In the genomic region with DNA sequence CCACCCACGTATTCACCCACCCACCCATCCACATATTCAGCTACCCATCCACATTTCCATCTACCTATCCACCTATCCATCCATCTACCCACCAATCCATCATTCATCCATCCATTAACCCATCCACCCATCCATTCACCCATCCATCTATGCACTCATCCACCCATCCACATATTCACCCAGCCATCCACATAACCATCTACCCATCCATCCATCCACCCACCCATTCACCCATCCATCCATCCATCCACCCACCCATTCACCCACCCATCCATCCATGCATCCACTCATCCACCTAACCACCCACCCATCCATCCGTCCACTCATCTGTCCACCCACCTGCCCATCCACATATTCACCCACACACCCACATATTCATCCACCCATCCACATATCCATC, we compare ENCODE assay signal across 27 cellular contexts.
DNase-seq lines count a peak whose midpoint lies in the region; ATAC-seq, FAIRE-seq and TF ChIP-seq lines count a peak whose summit lies in the region.
"Had no signal": no experiment of that assay in that cellular context is flagged by ENCODE, and none has a peak within 500 bp of the region (broad histone marks: within the 10 kb centered on the region; RNA-seq: fewer than 3 reads in every experiment).

No MANE protein-coding gene starts in this region.

- no peaks in the 10 kb centered on the region for H3K4me1 ChIP-seq in kidney (ENCODE audit: control insufficient read depth in 1 of 2, insufficient read depth in 1 of 2, low read depth in 1 of 2, low read length in 2 of 2)
- H3K4me1 ChIP-seq in upper lobe of right lung = peaks cover 12% of the 10 kb centered on the region
- no peaks in the 10 kb centered on the region for H3K4me1 ChIP-seq in HepG2 (ENCODE audit: insufficient read depth, low read length)
- H3K4me1 ChIP-seq: A549, parathyroid adenoma, right atrium auricular region, uterus had no signal

- H3K27ac ChIP-seq in kidney (ENCODE audit: low read depth in 2 of 2, low read length in 2 of 2) (no peak overlapping the region), upper lobe of right lung (no peak overlapping the region), HepG2 (ENCODE audit: extremely low read length, insufficient read depth, low read length) (no peak overlapping the region)
- H3K27ac ChIP-seq: A549, epithelial cell of prostate, parathyroid adenoma, right atrium auricular region, testis, uterus, VCaP had no signal

- intact Hi-C loops in activated CD8-positive, alpha-beta T cell treated with anti-CD3 and anti-CD28 coated beads for 36 hours (cut with micrococcal nuclease) = loop anchor here (2.0 to 5.0 kb wide), 3 partner anchors 76 to 147 kb away; no protein-coding TSS in a partner anchor
- intact Hi-C loops in kidney (cut with DNase I) = no loop called here
- intact Hi-C loops in upper lobe of right lung (cut with DNase I) = no loop called here
- intact Hi-C loops in HepG2 (cut with micrococcal nuclease; ENCODE audit: unreplicated experiment) = no loop called here

- H3K4me2 ChIP-seq in HepG2 (ENCODE audit: low read depth, low read length) = no peak overlapping the region
- H3K4me2 ChIP-seq: A549 had no signal

- H3K4me1 Mint-ChIP-seq in activated CD8-positive, alpha-beta T cell treated with anti-CD3 and anti-CD28 coated beads for 36 hours (ENCODE audit: low read depth) = peaks cover 68% of the 10 kb centered on the region
- H3K4me1 Mint-ChIP-seq in activated CD8-positive, alpha-beta T cell treated with anti-CD3 and anti-CD28 coated beads, Interleukin-2, amount 10 ng/mL, durations not matched to agents 7 days and 5 days (ENCODE audit: low read depth) = peaks cover 59% of the 10 kb centered on the region
- H3K4me1 Mint-ChIP-seq in activated T-helper 17 cell treated with anti-CD3 and anti-CD28 coated beads, Interleukin-2, amount 50 U/mL, for 72 hours = peaks cover 39% of the 10 kb centered on the region

- no peaks in the 10 kb centered on the region for H3K79me2 ChIP-seq in HepG2 (ENCODE audit: insufficient read depth, low read length)
- H3K79me2 ChIP-seq: parathyroid adenoma had no signal

- H3K4me3 ChIP-seq in kidney (ENCODE audit: low read length in 2 of 2) = no peak overlapping the region
- H3K4me3 ChIP-seq in upper lobe of right lung = no peak overlapping the region
- no peak overlapping the region for H3K4me3 ChIP-seq in HepG2 (replicated peaks in 1 of 3; ENCODE audit: insufficient read depth in 1 of 3, low read depth in 2 of 3, low read length in 3 of 3)
- H3K4me3 ChIP-seq: A549, right atrium auricular region, testis, uterus had no signal

- H3K36me3 ChIP-seq in kidney (ENCODE audit: control insufficient read depth in 1 of 2, insufficient read depth in 2 of 2, low read length in 2 of 2) (peaks cover 0 to 2% of the 10 kb centered on the region in 2 donors), upper lobe of right lung (peaks cover 33% of the 10 kb centered on the region), HepG2 (replicated peaks in 1 of 2; ENCODE audit: control insufficient read depth in 1 of 2, insufficient read depth in 2 of 2, low read length in 2 of 2) (peaks cover 8 to 19% of the 10 kb centered on the region in 2 experiments; a peak in 4 of 5 replicates)
- H3K36me3 ChIP-seq: uterus had no signal

- H3K4me3 Mint-ChIP-seq in activated CD8-positive, alpha-beta T cell treated with anti-CD3 and anti-CD28 coated beads for 36 hours = no peak overlapping the region
- no peak overlapping the region for H3K4me3 Mint-ChIP-seq in activated CD8-positive, alpha-beta T cell treated with anti-CD3 and anti-CD28 coated beads, Interleukin-2, amount 10 ng/mL, durations not matched to agents 7 days and 5 days
- peak overlapping the region; percentile 63 for H3K4me3 Mint-ChIP-seq in activated T-helper 17 cell treated with anti-CD3 and anti-CD28 coated beads, Interleukin-2, amount 50 U/mL, for 72 hours

- BruUV-seq in HepG2 (replicated peaks; lab: Mats Ljungman, UMichigan) = no TSS peak

- no peak for TF ChIP-seq RAD21 in HepG2 (CRISPR knock-in tag; IDR thresholded peaks at IDR 0.05)

- H3K9ac ChIP-seq in kidney (ENCODE audit: low read length in 2 of 2) = no peak overlapping the region
- H3K9ac ChIP-seq in HepG2 (ENCODE audit: insufficient read depth, low read depth, low read length) = no peak overlapping the region
- H3K9ac ChIP-seq: parathyroid adenoma had no signal

- ATAC-seq in activated CD8-positive, alpha-beta T cell treated with anti-CD3 and anti-CD28 coated beads for 36 hours = no peak
- ATAC-seq in activated CD8-positive, alpha-beta T cell treated with anti-CD3 and anti-CD28 coated beads, Interleukin-2, amount 10 ng/mL, durations not matched to agents 7 days and 5 days = no peak
- no peak for ATAC-seq in activated T-helper 17 cell treated with anti-CD3 and anti-CD28 coated beads, Interleukin-2, amount 50 U/mL, for 72 hours (replicated peaks)
- ATAC-seq in upper lobe of right lung (no peak), GM18520 (IDR thresholded peaks at IDR 0.05; ENCODE audit: unreplicated experiment) (no peak), HepG2 (no peak)
- ATAC-seq: A549, PC-3 had no signal

- peak overlapping the region; percentile 86 for H3K27ac Mint-ChIP-seq in activated CD8-positive, alpha-beta T cell treated with anti-CD3 and anti-CD28 coated beads for 36 hours
- H3K27ac Mint-ChIP-seq in activated CD8-positive, alpha-beta T cell treated with anti-CD3 and anti-CD28 coated beads, Interleukin-2, amount 10 ng/mL, durations not matched to agents 7 days and 5 days = no peak overlapping the region
- peak overlapping the region; percentile 31 for H3K27ac Mint-ChIP-seq in activated T-helper 17 cell treated with anti-CD3 and anti-CD28 coated beads, Interleukin-2, amount 50 U/mL, for 72 hours

- CTCF ChIA-PET in activated CD8-positive, alpha-beta T cell treated with anti-CD3 and anti-CD28 coated beads for 36 hours (lab: Charles Lee) = interaction anchor here (1.6 to 1.9 kb wide), 2 partner anchors 9 to 25 kb away, joined by 7 to 8 read pairs; no protein-coding TSS in a partner anchor
- CTCF ChIA-PET in activated CD8-positive, alpha-beta T cell treated with anti-CD3 and anti-CD28 coated beads, Interleukin-2, amount 10 ng/mL, durations not matched to agents 7 days and 5 days (lab: Charles Lee) = no interaction called here
- CTCF ChIA-PET in HepG2 (lab: Yijun Ruan, JAX; ENCODE audit: low intra/inter-chr PET ratio, low total read pairs) = no interaction called here

- no peak for TF ChIP-seq POLR2A in HepG2 (IDR thresholded peaks at IDR 0.05; ENCODE audit: insufficient read depth in 1 of 2, low read depth in 2 of 2, low read length in 2 of 2)

- 0 out of 2 replicates have a peak, but pooled peaks cover 2% of the 10 kb centered on the region for H4K20me1 ChIP-seq in HepG2 (ENCODE audit: insufficient read depth, low read length)

- no peak for TF ChIP-seq CTCF in activated CD8-positive, alpha-beta T cell treated with anti-CD3 and anti-CD28 coated beads for 36 hours (IDR thresholded peaks at IDR 0.05)
- TF ChIP-seq CTCF in kidney (IDR thresholded peaks at IDR 0.05; ENCODE audit: borderline replicate concordance, extremely low read depth, insufficient read depth) (no peak), upper lobe of right lung (IDR thresholded peaks at IDR 0.05) (no peak), HepG2 (CRISPR knock-in tag; IDR thresholded peaks at IDR 0.05) (no peak)

- H3K27me3 Mint-ChIP-seq in activated CD8-positive, alpha-beta T cell treated with anti-CD3 and anti-CD28 coated beads for 36 hours = no peaks in the 10 kb centered on the region
- no peaks in the 10 kb centered on the region for H3K27me3 Mint-ChIP-seq in activated CD8-positive, alpha-beta T cell treated with anti-CD3 and anti-CD28 coated beads, Interleukin-2, amount 10 ng/mL, durations not matched to agents 7 days and 5 days (ENCODE audit: low read depth)
- no peaks in the 10 kb centered on the region for H3K27me3 Mint-ChIP-seq in activated T-helper 17 cell treated with anti-CD3 and anti-CD28 coated beads, Interleukin-2, amount 50 U/mL, for 72 hours

- H3K36me3 Mint-ChIP-seq in activated CD8-positive, alpha-beta T cell treated with anti-CD3 and anti-CD28 coated beads for 36 hours (ENCODE audit: low read depth) = peaks cover 81% of the 10 kb centered on the region
- H3K36me3 Mint-ChIP-seq in activated CD8-positive, alpha-beta T cell treated with anti-CD3 and anti-CD28 coated beads, Interleukin-2, amount 10 ng/mL, durations not matched to agents 7 days and 5 days (ENCODE audit: low read depth) = peaks cover 82% of the 10 kb centered on the region
- H3K36me3 Mint-ChIP-seq in activated T-helper 17 cell treated with anti-CD3 and anti-CD28 coated beads, Interleukin-2, amount 50 U/mL, for 72 hours (ENCODE audit: low read depth) = peaks cover 87% of the 10 kb centered on the region

- POLR2A ChIA-PET in activated CD8-positive, alpha-beta T cell treated with anti-CD3 and anti-CD28 coated beads for 36 hours (lab: Charles Lee) = interaction anchor here (1.6 kb wide), 1 partner anchor 24 kb away, joined by 7 read pairs; no protein-coding TSS in a partner anchor
- POLR2A ChIA-PET in activated CD8-positive, alpha-beta T cell treated with anti-CD3 and anti-CD28 coated beads, Interleukin-2, amount 10 ng/mL, durations not matched to agents 7 days and 5 days (lab: Charles Lee) = no interaction called here
- POLR2A ChIA-PET in HepG2 (lab: Yijun Ruan, JAX) = no interaction called here

- no peaks in the 10 kb centered on the region for H3K9me3 ChIP-seq in kidney (ENCODE audit: control insufficient read depth in 1 of 2, low read length in 2 of 2)
- H3K9me3 ChIP-seq in upper lobe of right lung = no peaks in the 10 kb centered on the region
- H3K9me3 ChIP-seq in HepG2 (ENCODE audit: low read length) = no peaks in the 10 kb centered on the region
- H3K9me3 ChIP-seq: right atrium auricular region, testis, uterus had no signal

- no peaks in the 10 kb centered on the region for H3K27me3 ChIP-seq in upper lobe of right lung
- H3K27me3 ChIP-seq in HepG2 (ENCODE audit: control insufficient read depth in 1 of 2, insufficient read depth in 2 of 2, low read length in 2 of 2) = no peaks in the 10 kb centered on the region
- H3K27me3 ChIP-seq: right atrium auricular region, testis, uterus had no signal

- FAIRE-seq in kidney (lab: Jason Lieb, UNC) = no peak
- no peak for FAIRE-seq in HepG2 (lab: Jason Lieb, UNC)
- FAIRE-seq: A549, G401.6, H54, islet of Langerhans had no signal

- no peak overlapping the region for H2AFZ ChIP-seq in HepG2 (ENCODE audit: low read length)
- H2AFZ ChIP-seq: parathyroid adenoma had no signal

- peaks cover 2% of the 10 kb centered on the region for H3K9me3 Mint-ChIP-seq in activated CD8-positive, alpha-beta T cell treated with anti-CD3 and anti-CD28 coated beads for 36 hours
- H3K9me3 Mint-ChIP-seq in activated CD8-positive, alpha-beta T cell treated with anti-CD3 and anti-CD28 coated beads, Interleukin-2, amount 10 ng/mL, durations not matched to agents 7 days and 5 days (ENCODE audit: insufficient read depth) = no peaks in the 10 kb centered on the region
- no peaks in the 10 kb centered on the region for H3K9me3 Mint-ChIP-seq in activated T-helper 17 cell treated with anti-CD3 and anti-CD28 coated beads, Interleukin-2, amount 50 U/mL, for 72 hours

- 96% methylated on average over 2 of the region's 2 CpGs for WGBS in HepG2 (ENCODE audit: low lambda C conversion rate)

- in situ Hi-C loops in HepG2 (cut with HindIII; ENCODE audit: extremely low pct_ligation_motif_present, low pct_unique_long_range_greater_than_20kb) = no loop called here

- no peak for DNase-seq in activated CD8-positive, alpha-beta T cell treated with anti-CD3 and anti-CD28 coated beads for 36 hours
- no peak for DNase-seq in activated CD8-positive, alpha-beta T cell treated with anti-CD3 and anti-CD28 coated beads, Interleukin-2, amount 10 ng/mL, durations not matched to agents 7 days and 5 days
- DNase-seq in kidney (peak; percentile 13), upper lobe of right lung (peak; percentile 15), HepG2 (ENCODE audit: low spot score) (no peak)
- DNase-seq in stimulated activated CD4-positive, alpha-beta T cell treated with anti-CD3 and anti-CD28 coated beads, Interleukin-4, amount 100 ng/mL, for 24 hours = no peak
- DNase-seq: activated gamma-delta T cell; AML-193; midbrain; NCI-H1092; NCI-H187; NCI-H526; NK-92 treated with Interleukin-12 subunit alpha and Interleukin-12 subunit beta, amount 100 ng/mL, for 24 hours; PC-3; T-helper 9 cell; testis; uterus had no signal

- TF ChIP-seq EP300 in HepG2 (IDR thresholded peaks at IDR 0.05; ENCODE audit: low read depth in 2 of 2, low read length in 2 of 2) (no peak), HepG2 (CRISPR knock-in tag; IDR thresholded peaks at IDR 0.05; ENCODE audit: borderline replicate concordance) (no peak)

Comparison
In these comparisons a context has a peak if more than half of its experiments do, and no peak if none do; other contexts are left out.
1. DNase-seq: peak in kidney (single experiment) and upper lobe of right lung (single experiment); none in activated CD8-positive, alpha-beta T cell treated with anti-CD3 and anti-CD28 coated beads for 36 hours (single experiment), activated CD8-positive, alpha-beta T cell treated with anti-CD3 and anti-CD28 coated beads, Interleukin-2, amount 10 ng/mL, durations not matched to agents 7 days and 5 days (single experiment), stimulated activated CD4-positive, alpha-beta T cell treated with anti-CD3 and anti-CD28 coated beads, Interleukin-4, amount 100 ng/mL, for 24 hours (single experiment) and HepG2 (single experiment).